ENCODE assay signal across 27 cellular contexts in genomic region chr5:13816126-13816525, GRCh38.
"Had no signal": no experiment of that assay in that cellular context is flagged by ENCODE, and none has a peak within 500 bp of the region (broad histone marks: within the 10 kb centered on the region; RNA-seq: fewer than 3 reads in every experiment).

No MANE protein-coding gene starts in this region.

- H3K27ac ChIP-seq: adrenal gland, body of pancreas, coronary artery, dorsolateral prefrontal cortex, esophagus squamous epithelium, heart left ventricle had no signal

- DNase-seq: activated CD4-positive, alpha-beta memory T cell treated with anti-CD3 and anti-CD28 coated beads for 36 hours; activated CD4-positive, alpha-beta T cell treated with anti-CD3 and anti-CD28 coated beads for 36 hours; activated CD4-positive, alpha-beta T cell treated with anti-CD3 and anti-CD28 coated beads, Interleukin-2, amount 10 ng/mL, durations not matched to agents 24 days and 14 days; activated CD4-positive, CD25-positive, alpha-beta regulatory T cell; activated CD4-positive, CD25-positive, alpha-beta regulatory T cell treated with anti-CD3 and anti-CD28 coated beads, Interleukin-2, amount 50 U/mL, for 72 hours; activated CD8-positive, alpha-beta memory T cell treated with anti-CD3 and anti-CD28 coated beads, Interleukin-2, amount 10 ng/mL, durations not matched to agents 7 days and 5 days; activated CD8-positive, alpha-beta memory T cell treated with anti-CD3 and anti-CD28 coated beads, Interleukin-2, amount 50 U/mL, for 4 hours; activated CD8-positive, alpha-beta T cell treated with anti-CD3 and anti-CD28 coated beads, Interleukin-2, amount 10 ng/mL, durations not matched to agents 7 days and 5 days; activated effector memory CD4-positive, alpha-beta T cell treated with anti-CD3 and anti-CD28 coated beads, Interleukin-2, amount 50 U/mL, for 16 hours; activated naive CD4-positive, alpha-beta T cell treated with anti-CD3 and anti-CD28 coated beads for 36 hours; activated naive CD8-positive, alpha-beta T cell treated with anti-CD3 and anti-CD28 coated beads for 36 hours; activated naive CD8-positive, alpha-beta T cell treated with anti-CD3 and anti-CD28 coated beads, Interleukin-2, amount 50 U/mL, for 24 hours; activated T-cell treated with anti-CD3 and anti-CD28 coated beads, Interleukin-2, amount 50 U/mL, for 1 hour; activated T-cell treated with anti-CD3 and anti-CD28 coated beads, Interleukin-2, amount 50 U/mL, for 48 hours; adrenal gland; amygdala; aorta; body of pancreas; dorsolateral prefrontal cortex; effector memory CD4-positive, alpha-beta T cell; endodermal cell; esophagus squamous epithelium; heart left ventricle; SW 1271; T-cell; T1000 had no signal

- H3K4me3 ChIP-seq: adrenal gland, body of pancreas, coronary artery, dorsolateral prefrontal cortex, esophagus squamous epithelium, heart left ventricle had no signal

- H3K4me1 ChIP-seq: adrenal gland, body of pancreas, esophagus squamous epithelium, heart left ventricle had no signal

- H3K36me3 ChIP-seq: adrenal gland, esophagus squamous epithelium, heart left ventricle had no signal

- H3K27me3 ChIP-seq: adrenal gland, body of pancreas, dorsolateral prefrontal cortex, esophagus squamous epithelium, heart left ventricle had no signal

- H3K9me3 ChIP-seq: adrenal gland, body of pancreas, esophagus squamous epithelium, heart left ventricle had no signal
